8 cellular contexts compared by ENCODE assay signal in genomic region chr1:91884459-91885290, GRCh38. TPM values are rescaled to one million over a fixed set of nuclear protein-coding genes. Genes with fewer than 3 reads are reported as not detected.
DNase-seq lines count a peak whose midpoint lies in the region; ATAC-seq and TF ChIP-seq lines count a peak whose summit lies in the region.

No MANE protein-coding gene starts in this region.

- TF ChIP-seq CTCF in fibroblast of the aortic adventitia (IDR thresholded peaks at IDR 0.05; ENCODE audit: insufficient read depth, low read length) (no peak), osteocyte (IDR thresholded peaks at IDR 0.05) (no peak)

- peak; percentile 78 for DNase-seq in DMS53 (lab: John Stamatoyannopoulos, UW)
- peak; percentile 19 for DNase-seq in NCI-H146 (lab: John Stamatoyannopoulos, UW)
- DNase-seq in fibroblast of the aortic adventitia (ENCODE audit: low read depth) = peak; percentile 48
- no peak for DNase-seq in osteocyte (ENCODE audit: extremely low spot score, unreplicated experiment)
- DNase-seq in AG08396 (ENCODE audit: low spot score) = no peak
- DNase-seq in epidermal melanocyte (ENCODE audit: insufficient read length, low spot score) = no peak

- ATAC-seq in activated T-helper 17 cell treated with anti-CD3 and anti-CD28 coated beads, Interleukin-2, amount 50 U/mL, for 72 hours (replicated peaks) = peak; percentile 75
- ATAC-seq in GM21360 (IDR thresholded peaks at IDR 0.05; ENCODE audit: unreplicated experiment) = no peak

- no peaks in the 10 kb centered on the region for H3K9me3 Mint-ChIP-seq in activated T-helper 17 cell treated with anti-CD3 and anti-CD28 coated beads, Interleukin-2, amount 50 U/mL, for 72 hours
- H3K9me3 Mint-ChIP-seq in osteocyte (ENCODE audit: unreplicated experiment) = no peaks in the 10 kb centered on the region

- H3K4me3 Mint-ChIP-seq in activated T-helper 17 cell treated with anti-CD3 and anti-CD28 coated beads, Interleukin-2, amount 50 U/mL, for 72 hours = peak overlapping the region; percentile 96
- peak overlapping the region; percentile 86 for H3K4me3 Mint-ChIP-seq in osteocyte (ENCODE audit: unreplicated experiment)

- H3K27me3 Mint-ChIP-seq in activated T-helper 17 cell treated with anti-CD3 and anti-CD28 coated beads, Interleukin-2, amount 50 U/mL, for 72 hours = peaks cover 4% of the 10 kb centered on the region
- H3K27me3 Mint-ChIP-seq in osteocyte (ENCODE audit: unreplicated experiment) = no peaks in the 10 kb centered on the region

- peak overlapping the region; percentile 82 for H3K4me3 ChIP-seq in fibroblast of the aortic adventitia (ENCODE audit: low read depth, low read length)

- peak overlapping the region; percentile 84 for H3K27ac Mint-ChIP-seq in activated T-helper 17 cell treated with anti-CD3 and anti-CD28 coated beads, Interleukin-2, amount 50 U/mL, for 72 hours
- H3K27ac Mint-ChIP-seq in osteocyte (ENCODE audit: unreplicated experiment) = peak overlapping the region; percentile 79

- peaks cover 21% of the 10 kb centered on the region for H3K4me1 Mint-ChIP-seq in activated T-helper 17 cell treated with anti-CD3 and anti-CD28 coated beads, Interleukin-2, amount 50 U/mL, for 72 hours
- H3K4me1 Mint-ChIP-seq in osteocyte (ENCODE audit: unreplicated experiment) = peaks cover 28% of the 10 kb centered on the region

- H3K36me3 Mint-ChIP-seq in activated T-helper 17 cell treated with anti-CD3 and anti-CD28 coated beads, Interleukin-2, amount 50 U/mL, for 72 hours (ENCODE audit: low read depth) = peaks cover 4% of the 10 kb centered on the region
- H3K36me3 Mint-ChIP-seq in osteocyte (ENCODE audit: unreplicated experiment) = no peaks in the 10 kb centered on the region

RNA-seq across cellular contexts. Expression of gene TGFBR3, which starts 1.3 kb away (rescaled TPM):
- 1 to 10 TPM; 2.5 to 4.3 TPM for total RNA-seq in activated T-helper 17 cell treated with anti-CD3 and anti-CD28 coated beads, Interleukin-2, amount 50 U/mL, for 72 hours
- total RNA-seq in fibroblast of the aortic adventitia (ENCODE audit: low replicate concordance) (37.2 and 118 TPM in 2 replicates), osteocyte (14.1 and 17.2 TPM in 2 replicates)

Comparison
In these comparisons a context has a peak if more than half of its experiments do, and no peak if none do; other contexts are left out.
1. DNase-seq: peak in DMS53 (single experiment), NCI-H146 (single experiment) and fibroblast of the aortic adventitia (single experiment); none in osteocyte (single experiment), AG08396 (single experiment) and epidermal melanocyte (single experiment).